Comparison of ENCODE assay signal across 20 cellular contexts in the genomic region with DNA sequence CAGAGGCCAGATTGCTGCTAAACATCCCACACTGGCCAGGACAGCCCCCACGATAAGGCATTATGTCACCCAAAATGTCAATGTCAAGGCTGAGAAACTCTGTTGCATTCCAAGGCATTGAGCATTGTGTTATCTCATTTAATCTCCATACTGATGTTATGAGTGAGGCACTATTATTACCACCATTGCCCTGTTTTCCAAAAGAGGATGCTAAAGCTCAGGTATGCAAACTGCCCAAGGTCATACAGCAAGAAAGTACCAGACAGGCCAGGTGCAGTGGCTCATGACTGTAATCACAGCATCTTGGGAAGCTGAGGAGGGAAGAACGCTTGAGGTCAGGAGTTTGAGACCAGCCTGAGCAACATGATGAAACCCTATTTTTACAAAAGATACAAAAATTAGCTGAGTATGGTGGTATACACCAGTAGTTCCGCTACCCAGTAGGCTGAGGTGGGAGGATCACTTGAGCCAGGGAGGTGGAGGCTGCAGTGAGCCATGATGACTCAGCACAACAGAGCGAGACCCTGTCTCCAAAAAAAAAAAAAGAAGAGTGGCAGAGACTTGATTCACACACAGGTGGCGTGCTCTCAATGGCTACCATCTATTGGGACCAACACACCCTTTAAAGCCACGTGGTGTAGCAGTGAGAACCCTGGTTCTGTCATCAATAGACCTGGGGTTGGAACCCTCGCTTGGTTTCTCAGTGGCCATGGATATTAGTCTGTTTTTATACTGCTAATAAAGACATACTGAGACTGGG. TPM values are rescaled to one million over a fixed set of nuclear protein-coding genes. Genes with fewer than 3 reads are reported as not detected.
DNase-seq lines count a peak whose midpoint lies in the region; ATAC-seq, FAIRE-seq and TF ChIP-seq lines count a peak whose summit lies in the region.
"Had no signal": no experiment of that assay in that cellular context is flagged by ENCODE, and none has a peak within 500 bp of the region (broad histone marks: within the 10 kb centered on the region; RNA-seq: fewer than 3 reads in every experiment).

No MANE protein-coding gene starts in this region.

- no peak for TF ChIP-seq CTCF in HepG2 (CRISPR knock-in tag; IDR thresholded peaks at IDR 0.05)
- TF ChIP-seq CTCF in right lobe of liver (IDR thresholded peaks at IDR 0.05) = no peak
- TF ChIP-seq CTCF in glutamatergic neuron (IDR thresholded peaks at IDR 0.05; ENCODE audit: partially characterized antibody, unreplicated experiment) = no peak
- no peak for TF ChIP-seq CTCF in osteoblast (IDR thresholded peaks at IDR 0.05; ENCODE audit: extremely low read depth, low read depth, low read length)

- FAIRE-seq in HepG2 (lab: Jason Lieb, UNC) (no peak), RCC 7860 (lab: Jason Lieb, UNC) (no peak)
- FAIRE-seq: HTR-8/SVneo had no signal

- no peak overlapping the region for H3K9ac ChIP-seq in HepG2 (ENCODE audit: insufficient read depth, low read depth, low read length)
- H3K9ac ChIP-seq: BLaER1 treated with 17β-estradiol and CSF1 and Interleukin-3, amounts not matched to agents 10 nM and 100 nM had no signal

- H3K27me3 ChIP-seq in HepG2 (ENCODE audit: control insufficient read depth in 1 of 2, insufficient read depth in 2 of 2, low read length in 2 of 2) = peaks cover 6 to 49% of the 10 kb centered on the region in 2 experiments; a peak in 3 of 5 replicates
- H3K27me3 ChIP-seq in right lobe of liver = no peaks in the 10 kb centered on the region
- no peaks in the 10 kb centered on the region for H3K27me3 ChIP-seq in osteoblast (ENCODE audit: insufficient read depth, low read length)
- H3K27me3 ChIP-seq: BLaER1 treated with 17β-estradiol and CSF1 and Interleukin-3, amounts not matched to agents 10 nM and 100 nM had no signal

- peak overlapping the region; percentile 63 for H3K4me3 Mint-ChIP-seq in glutamatergic neuron (ENCODE audit: unreplicated experiment)

- TF ChIP-seq POLR2A in HepG2 (IDR thresholded peaks at IDR 0.05; ENCODE audit: insufficient read depth in 1 of 2, low read depth in 2 of 2, low read length in 2 of 2) (no peak), right lobe of liver (IDR thresholded peaks at IDR 0.05) (no peak)

- 43% methylated on average over 7 of the region's 7 CpGs for WGBS in HepG2 (ENCODE audit: low lambda C conversion rate)
- 76% methylated on average over 5 of the region's 7 CpGs for WGBS in right lobe of liver (ENCODE audit: insufficient coverage, low coverage, low lambda C conversion rate, missing lambda C conversion rate)

- BruUV-seq in HepG2 (replicated peaks; lab: Mats Ljungman, UMichigan) = no TSS peak

- H3K4me2 ChIP-seq in HepG2 (ENCODE audit: low read depth, low read length) (no peak overlapping the region), osteoblast (ENCODE audit: insufficient read depth, low read length) (no peak overlapping the region)

- peaks cover 8% of the 10 kb centered on the region for H3K27me3 Mint-ChIP-seq in glutamatergic neuron (ENCODE audit: unreplicated experiment)

- POLR2A ChIA-PET in HepG2 (lab: Yijun Ruan, JAX) = no interaction called here

- CTCF ChIA-PET in HepG2 (lab: Yijun Ruan, JAX; ENCODE audit: low intra/inter-chr PET ratio, low total read pairs) = no interaction called here

- peak overlapping the region; percentile 79 for H3K27ac Mint-ChIP-seq in glutamatergic neuron (ENCODE audit: unreplicated experiment)

- H3K9me3 ChIP-seq in HepG2 (ENCODE audit: low read length) = no peaks in the 10 kb centered on the region
- H3K9me3 ChIP-seq in right lobe of liver = no peaks in the 10 kb centered on the region
- H3K9me3 ChIP-seq in osteoblast (ENCODE audit: low read depth, low read length) = no peaks in the 10 kb centered on the region
- H3K9me3 ChIP-seq: BLaER1 treated with 17β-estradiol and CSF1 and Interleukin-3, amounts not matched to agents 10 nM and 100 nM had no signal

- peaks cover 4% of the 10 kb centered on the region for H3K36me3 Mint-ChIP-seq in glutamatergic neuron (ENCODE audit: unreplicated experiment)

- peaks cover 6% of the 10 kb centered on the region for H3K9me3 Mint-ChIP-seq in glutamatergic neuron (ENCODE audit: unreplicated experiment)

- H3K4me1 Mint-ChIP-seq in glutamatergic neuron (ENCODE audit: low read depth, unreplicated experiment) = peaks cover 26% of the 10 kb centered on the region

- H3K27ac ChIP-seq in HepG2 (ENCODE audit: extremely low read length, insufficient read depth, low read length) (no peak overlapping the region), right lobe of liver (no peak overlapping the region), osteoblast (ENCODE audit: low read depth, low read length) (no peak overlapping the region)
- H3K27ac ChIP-seq: BLaER1 treated with 17β-estradiol and CSF1 and Interleukin-3, amounts not matched to agents 10 nM and 100 nM; SK-N-MC had no signal

- no peaks in the 10 kb centered on the region for H4K20me1 ChIP-seq in HepG2 (ENCODE audit: insufficient read depth, low read length)
- H4K20me1 ChIP-seq in osteoblast (ENCODE audit: insufficient read depth, low read length) = no peaks in the 10 kb centered on the region
- H4K20me1 ChIP-seq: BLaER1 treated with 17β-estradiol and CSF1 and Interleukin-3, amounts not matched to agents 10 nM and 100 nM had no signal

- DNase-seq in HepG2 (ENCODE audit: low spot score) = no peak
- no peak for DNase-seq in right lobe of liver
- peak; percentile 20 for DNase-seq in RCC 7860 (ENCODE audit: low spot score)
- DNase-seq in glutamatergic neuron = no peak
- no peak for DNase-seq in osteoblast (ENCODE audit: insufficient read length, low spot score, missing footprints)
- DNase-seq in C1 segment of cervical spinal cord (lab: John Stamatoyannopoulos, UW) = no peak
- no peak for DNase-seq in DMS153 treated with DMSO at 0.1 percent for 48 hours (lab: John Stamatoyannopoulos, UW; ENCODE audit: unreplicated experiment)
- DNase-seq in DMS53 treated with DMSO at 0.1 percent for 48 hours (lab: John Stamatoyannopoulos, UW; ENCODE audit: unreplicated experiment) = no peak
- DNase-seq: EL, H7, MV-4-11, NCI-H1417 treated with DMSO at 0.1 percent for 48 hours, NCI-H2029, NCI-H2171, NCI-H748 treated with DMSO at 0.1 percent for 48 hours, Right ventricle myocardium superior had no signal

- H3K79me2 ChIP-seq in HepG2 (ENCODE audit: insufficient read depth, low read length) (no peaks in the 10 kb centered on the region), osteoblast (ENCODE audit: insufficient read depth, low read length) (no peaks in the 10 kb centered on the region)

- no peak overlapping the region for H3K4me3 ChIP-seq in HepG2 (replicated peaks in 1 of 3; ENCODE audit: insufficient read depth in 1 of 3, low read depth in 2 of 3, low read length in 3 of 3)
- H3K4me3 ChIP-seq in right lobe of liver = no peak overlapping the region
- no peak overlapping the region for H3K4me3 ChIP-seq in osteoblast (ENCODE audit: insufficient read depth, low read length)
- H3K4me3 ChIP-seq: BLaER1 treated with 17β-estradiol and CSF1 and Interleukin-3, amounts not matched to agents 10 nM and 100 nM; SK-N-MC had no signal

- H3K36me3 ChIP-seq in HepG2 (replicated peaks in 1 of 2; ENCODE audit: control insufficient read depth in 1 of 2, insufficient read depth in 2 of 2, low read length in 2 of 2) (no peaks in the 10 kb centered on the region), right lobe of liver (no peaks in the 10 kb centered on the region), osteoblast (ENCODE audit: insufficient read depth, low read length) (no peaks in the 10 kb centered on the region)
- H3K36me3 ChIP-seq: BLaER1 treated with 17β-estradiol and CSF1 and Interleukin-3, amounts not matched to agents 10 nM and 100 nM had no signal

- TF ChIP-seq RAD21 in HepG2 (CRISPR knock-in tag; IDR thresholded peaks at IDR 0.05) = no peak

- in situ Hi-C loops in HepG2 (cut with HindIII; ENCODE audit: extremely low pct_ligation_motif_present, low pct_unique_long_range_greater_than_20kb) = no loop called here

- TF ChIP-seq EP300 in HepG2 (IDR thresholded peaks at IDR 0.05; ENCODE audit: low read depth in 2 of 2, low read length in 2 of 2) (no peak), HepG2 (CRISPR knock-in tag; IDR thresholded peaks at IDR 0.05; ENCODE audit: borderline replicate concordance) (no peak)

- intact Hi-C loops in HepG2 (cut with micrococcal nuclease; ENCODE audit: unreplicated experiment) = no loop called here
- intact Hi-C loops in right lobe of liver (cut with DNase I) = no loop called here

- H3K4me1 ChIP-seq in HepG2 (ENCODE audit: insufficient read depth, low read length) (no peaks in the 10 kb centered on the region), right lobe of liver (no peaks in the 10 kb centered on the region), osteoblast (ENCODE audit: insufficient read depth, low read length) (no peaks in the 10 kb centered on the region)

- no peak overlapping the region for H2AFZ ChIP-seq in HepG2 (ENCODE audit: low read length)
- H2AFZ ChIP-seq in osteoblast (ENCODE audit: low read length) = no peak overlapping the region

- ATAC-seq in HepG2 (no peak), right lobe of liver (no peak)

TF ChIP-seq in HepG2, 621 proteins besides CTCF, POLR2A, EP300 and RAD21 (continues in another document):
- peak; percentile 89 to 90 for TF ChIP-seq MAFK (conservative IDR thresholded peaks at IDR 0.05 in 1 of 2, IDR thresholded peaks at IDR 0.05 in 1 of 2; ENCODE audit: low read length in 2 of 2)

RNA-seq across cellular contexts. Expression of gene GRIN2A, which starts 58.8 kb away (rescaled TPM):
- total RNA-seq in HepG2 (2016; rRNA removed; fragmentation: Illumina TruSeq; extraction: Trizol) = not detected in 2 replicates
- total RNA-seq in HepG2 (2016; cell fraction: cytosol; rRNA removed; fragmentation: Illumina TruSeq; extraction: Trizol; ENCODE audit: low read depth) = not detected in 2 replicates
- total RNA-seq in HepG2 (2016; cell fraction: insoluble cytoplasmic fraction; rRNA removed; fragmentation: Illumina TruSeq; extraction: Trizol) = not detected in 2 replicates
- total RNA-seq in HepG2 (2016; cell fraction: membrane; rRNA removed; fragmentation: Illumina TruSeq; extraction: Trizol) = not detected in 2 replicates
- not detected in 2 replicates for total RNA-seq in HepG2 (2016; cell fraction: nucleus; rRNA removed; fragmentation: Illumina TruSeq; extraction: Trizol)
- not detected in 2 replicates for polyA plus RNA-seq in HepG2 (2011; rRNA removed)
- polyA plus RNA-seq in HepG2 (2011; cell fraction: cytosol; rRNA removed) = not detected in 2 replicates
- polyA plus RNA-seq in HepG2 (2011; cell fraction: nucleus; rRNA removed) = not detected in 2 replicates
- polyA plus RNA-seq in HepG2 (2012) = not detected in 2 replicates
- polyA plus RNA-seq in HepG2 (2016; cell fraction: cytosol; fragmentation: Illumina TruSeq; extraction: Trizol; ENCODE audit: low read depth) = not detected in 2 replicates
- polyA plus RNA-seq in HepG2 (2016; cell fraction: insoluble cytoplasmic fraction; fragmentation: Illumina TruSeq; extraction: Trizol; ENCODE audit: low read depth) = not detected in 2 replicates
- not detected in 2 replicates for polyA plus RNA-seq in HepG2 (2016; cell fraction: membrane; fragmentation: Illumina TruSeq; extraction: Trizol; ENCODE audit: low read depth)
- not detected in 2 replicates for polyA plus RNA-seq in HepG2 (2016; cell fraction: nucleus; fragmentation: Illumina TruSeq; extraction: Trizol; ENCODE audit: insufficient read depth, low read depth)
- not detected in 2 replicates for polyA minus RNA-seq in HepG2 (2011; rRNA and poly(A)+ RNA removed; ENCODE audit: low replicate concordance)
- not detected in 2 replicates for polyA minus RNA-seq in HepG2 (2011; cell fraction: cytosol; rRNA and poly(A)+ RNA removed)
- polyA minus RNA-seq in HepG2 (2011; cell fraction: nucleus; rRNA and poly(A)+ RNA removed) = not detected in 2 replicates
- not detected for total RNA-seq in right lobe of liver
- total RNA-seq in glutamatergic neuron (ENCODE audit: unreplicated experiment) = 6.8 TPM
- 0.72 and 1.5 TPM in 2 replicates for total RNA-seq in osteoblast
- total RNA-seq: NCI-H460 had no signal
